In genomic region chr15:69908518-69909420, GRCh38 we compare ENCODE assay signal across 31 cellular contexts.
DNase-seq lines count a peak whose midpoint lies in the region; ATAC-seq and TF ChIP-seq lines count a peak whose summit lies in the region.
"Had no signal": no experiment of that assay in that cellular context is flagged by ENCODE, and none has a peak within 500 bp of the region (broad histone marks: within the 10 kb centered on the region; RNA-seq: fewer than 3 reads in every experiment).

No MANE protein-coding gene starts in this region.

- H3K4me3 Mint-ChIP-seq in stimulated activated effector memory CD8-positive, alpha-beta T cell treated with anti-CD3 and anti-CD28 coated beads, Interleukin-12 subunit alpha, Interleukin-12 subunit beta, amount 100 ng/mL, for 72 hours = no peak overlapping the region
- H3K4me3 Mint-ChIP-seq in type B pancreatic cell = no peak overlapping the region
- H3K4me3 Mint-ChIP-seq: activated CD4-positive, alpha-beta memory T cell treated with anti-CD3 and anti-CD28 coated beads for 36 hours; activated naive CD4-positive, alpha-beta T cell treated with anti-CD3 and anti-CD28 coated beads for 36 hours; activated T-helper 1 cell treated with anti-CD3 and anti-CD28 coated beads, Interleukin-12 subunit alpha, Interleukin-12 subunit beta, Interleukin-2, Interleukin-4 antibody, amounts not matched to agents 30 ng/mL and 10 ng/mL and 1 ng/mL, durations not matched to agents 14 hours and 24 hours and 36 hours; natural killer cell had no signal

- no peaks in the 10 kb centered on the region for H3K4me1 Mint-ChIP-seq in stimulated activated effector memory CD8-positive, alpha-beta T cell treated with anti-CD3 and anti-CD28 coated beads, Interleukin-12 subunit alpha, Interleukin-12 subunit beta, amount 100 ng/mL, for 72 hours
- peaks cover 36% of the 10 kb centered on the region for H3K4me1 Mint-ChIP-seq in type B pancreatic cell (ENCODE audit: unreplicated experiment)
- H3K4me1 Mint-ChIP-seq: natural killer cell had no signal

- peaks cover 37% of the 10 kb centered on the region for H3K27me3 Mint-ChIP-seq in type B pancreatic cell
- H3K27me3 Mint-ChIP-seq: activated CD4-positive, alpha-beta memory T cell treated with anti-CD3 and anti-CD28 coated beads for 36 hours had no signal

- ATAC-seq in GM21526 (IDR thresholded peaks at IDR 0.05; ENCODE audit: low FRiP score, unreplicated experiment) = no peak
- no peak for ATAC-seq in stimulated activated effector memory CD8-positive, alpha-beta T cell treated with anti-CD3 and anti-CD28 coated beads, Interleukin-12 subunit alpha, Interleukin-12 subunit beta, amount 100 ng/mL, for 72 hours
- ATAC-seq: body of pancreas, natural killer cell, psoas muscle had no signal

- no peaks in the 10 kb centered on the region for H3K36me3 Mint-ChIP-seq in stimulated activated effector memory CD8-positive, alpha-beta T cell treated with anti-CD3 and anti-CD28 coated beads, Interleukin-12 subunit alpha, Interleukin-12 subunit beta, amount 100 ng/mL, for 72 hours
- H3K36me3 Mint-ChIP-seq in type B pancreatic cell = no peaks in the 10 kb centered on the region
- H3K36me3 Mint-ChIP-seq: activated CD4-positive, alpha-beta memory T cell treated with anti-CD3 and anti-CD28 coated beads for 36 hours; natural killer cell had no signal

- no peaks in the 10 kb centered on the region for H3K9me3 Mint-ChIP-seq in stimulated activated effector memory CD8-positive, alpha-beta T cell treated with anti-CD3 and anti-CD28 coated beads, Interleukin-12 subunit alpha, Interleukin-12 subunit beta, amount 100 ng/mL, for 72 hours
- H3K9me3 Mint-ChIP-seq in type B pancreatic cell = peaks cover 6% of the 10 kb centered on the region
- H3K9me3 Mint-ChIP-seq: activated CD4-positive, alpha-beta memory T cell treated with anti-CD3 and anti-CD28 coated beads for 36 hours; activated naive CD4-positive, alpha-beta T cell treated with anti-CD3 and anti-CD28 coated beads for 36 hours; natural killer cell had no signal

- H3K36me3 ChIP-seq in ES-I3 (ENCODE audit: insufficient read depth, low read length) = no peaks in the 10 kb centered on the region
- H3K36me3 ChIP-seq: BLaER1, esophagus muscularis mucosa, sigmoid colon, transverse colon had no signal

- peak overlapping the region; percentile 30; the same call in 1 of the 2 replicates for H3K9ac ChIP-seq in ES-I3 (ENCODE audit: low read depth, low read length)
- H3K9ac ChIP-seq: BLaER1, GM23248, KMS-11, SK-N-SH had no signal

- no peaks in the 10 kb centered on the region for H3K9me3 ChIP-seq in ES-I3 (ENCODE audit: control insufficient read depth, insufficient read depth, low read length)
- H3K9me3 ChIP-seq: body of pancreas, esophagus muscularis mucosa, psoas muscle, sigmoid colon, SK-N-SH, transverse colon had no signal

- peaks cover 13% of the 10 kb centered on the region for H3K4me1 ChIP-seq in ES-I3 (ENCODE audit: insufficient read depth, low read length)
- H3K4me1 ChIP-seq: body of pancreas, esophagus muscularis mucosa, psoas muscle, sigmoid colon, transverse colon had no signal

- TF ChIP-seq CTCF in type B pancreatic cell (conservative IDR thresholded peaks at IDR 0.05) = no peak

- no peak overlapping the region for H3K27ac Mint-ChIP-seq in stimulated activated effector memory CD8-positive, alpha-beta T cell treated with anti-CD3 and anti-CD28 coated beads, Interleukin-12 subunit alpha, Interleukin-12 subunit beta, amount 100 ng/mL, for 72 hours
- no peak overlapping the region for H3K27ac Mint-ChIP-seq in type B pancreatic cell
- H3K27ac Mint-ChIP-seq: activated CD4-positive, alpha-beta memory T cell treated with anti-CD3 and anti-CD28 coated beads for 36 hours; activated naive CD4-positive, alpha-beta T cell treated with anti-CD3 and anti-CD28 coated beads for 36 hours; activated T-helper 1 cell treated with anti-CD3 and anti-CD28 coated beads, Interleukin-12 subunit alpha, Interleukin-12 subunit beta, Interleukin-2, Interleukin-4 antibody, amounts not matched to agents 30 ng/mL and 10 ng/mL and 1 ng/mL, durations not matched to agents 14 hours and 24 hours and 36 hours; natural killer cell had no signal

- DNase-seq in HT1080 (ENCODE audit: low read depth) (peak; percentile 67), RPMI8226 (peak; percentile 55), iPS-NIHi11 (ENCODE audit: low spot score) (peak; percentile 52), C1 segment of cervical spinal cord (lab: John Stamatoyannopoulos, UW) (no peak), type B pancreatic cell (ENCODE audit: extremely low spot score, unreplicated experiment) (no peak)
- no peak for DNase-seq in stimulated activated effector memory CD8-positive, alpha-beta T cell treated with anti-CD3 and anti-CD28 coated beads, Interleukin-12 subunit alpha, Interleukin-12 subunit beta, amount 100 ng/mL, for 72 hours (ENCODE audit: low spot score in 2 of 2)
- DNase-seq: activated CD4-positive, alpha-beta memory T cell treated with anti-CD3 and anti-CD28 coated beads for 36 hours; activated CD4-positive, CD25-positive, alpha-beta regulatory T cell treated with anti-CD3 and anti-CD28 coated beads, Interleukin-2, amount 50 U/mL, for 72 hours; activated CD8-positive, alpha-beta memory T cell treated with anti-CD3 and anti-CD28 coated beads, Interleukin-2, amount 50 U/mL, for 48 hours; activated naive CD4-positive, alpha-beta T cell treated with anti-CD3 and anti-CD28 coated beads for 36 hours; body of pancreas; dermis blood vessel endothelial cell; DMS153; GM23248; MM.1S; natural killer cell; NCI-H1417 treated with DMSO at 0.1 percent for 48 hours; NCI-H2107; NCI-H510A; occipital lobe; psoas muscle; sigmoid colon; SK-N-SH; stimulated activated CD4-positive, alpha-beta T cell treated with anti-CD3 and anti-CD28 coated beads, Interleukin-4, amount 100 ng/mL, for 24 hours; transverse colon had no signal

Comparison
In these comparisons a context has a peak if more than half of its experiments do, and no peak if none do; other contexts are left out.
1. DNase-seq: peak in HT1080 (single experiment), RPMI8226 (single experiment) and iPS-NIHi11 (single experiment); none in C1 segment of cervical spinal cord (0 of 14), stimulated activated effector memory CD8-positive, alpha-beta T cell treated with anti-CD3 and anti-CD28 coated beads, Interleukin-12 subunit alpha, Interleukin-12 subunit beta, amount 100 ng/mL, for 72 hours (0 of 2) and type B pancreatic cell (single experiment).